32 cellular contexts compared by ENCODE assay signal in genomic region chr10:44567471-44567870, GRCh38.
A peak's percentile ranks its signal among the peaks of the same experiment; 100 is the strongest.
DNase-seq lines count a peak whose midpoint lies in the region; ATAC-seq and TF ChIP-seq lines count a peak whose summit lies in the region.
"Had no signal": no experiment of that assay in that cellular context is flagged by ENCODE, and none has a peak within 500 bp of the region (broad histone marks: within the 10 kb centered on the region; RNA-seq: fewer than 3 reads in every experiment).

No MANE protein-coding gene starts in this region.

- no peak overlapping the region for H3K4me3 Mint-ChIP-seq in MCF 10A (ENCODE audit: unreplicated experiment)
- H3K4me3 Mint-ChIP-seq in CD4-positive, alpha-beta memory T cell: no peak overlapping the region
- H3K4me3 Mint-ChIP-seq: activated naive CD4-positive, alpha-beta T cell treated with anti-CD3 and anti-CD28 coated beads, Interleukin-2, amount 50 U/mL, for 24 hours; CD4-positive, alpha-beta T cell; endodermal cell; natural killer cell treated with Interleukin-12 subunit alpha and Interleukin-12 subunit beta and Interleukin-15 and Interleukin-18, amount 100 ng/mL, for 72 hours had no signal

- H3K27ac ChIP-seq in breast epithelium: no peak overlapping the region
- H3K27ac ChIP-seq in CD4-positive, alpha-beta memory T cell (ENCODE audit: low read depth, low read length): no peak overlapping the region
- H3K27ac ChIP-seq: 22Rv1, ovary, Peyer's patch, upper lobe of right lung, WERI-Rb-1 had no signal

- H3K36me3 Mint-ChIP-seq in MCF 10A (ENCODE audit: insufficient read depth, unreplicated experiment): no peaks in the 10 kb centered on the region
- H3K36me3 Mint-ChIP-seq in CD4-positive, alpha-beta memory T cell: no peaks in the 10 kb centered on the region
- H3K36me3 Mint-ChIP-seq: activated naive CD4-positive, alpha-beta T cell treated with anti-CD3 and anti-CD28 coated beads, Interleukin-2, amount 50 U/mL, for 24 hours; natural killer cell treated with Interleukin-12 subunit alpha and Interleukin-12 subunit beta and Interleukin-15 and Interleukin-18, amount 100 ng/mL, for 72 hours had no signal

- H3K4me1 ChIP-seq in breast epithelium (no peaks in the 10 kb centered on the region), adipocyte (ENCODE audit: control insufficient read depth, insufficient read depth, low read length) (peaks cover 42% of the 10 kb centered on the region)
- H3K4me1 ChIP-seq in CD4-positive, alpha-beta memory T cell (ENCODE audit: insufficient read depth, low read length): no peaks in the 10 kb centered on the region
- H3K4me1 ChIP-seq: Peyer's patch, upper lobe of right lung had no signal

- DNase-seq in MCF 10A (ENCODE audit: unreplicated experiment): peak; percentile 17
- DNase-seq in breast epithelium (ENCODE audit: low spot score in 2 of 2): no peak
- DNase-seq in adipocyte (ENCODE audit: low read depth): peak; percentile 73
- peak; percentile 72 for DNase-seq in fibroblast of peridontal ligament (ENCODE audit: extremely low read depth)
- DNase-seq in CD4-positive, alpha-beta memory T cell: no peak
- no peak for DNase-seq in NCI-H524 treated with DMSO at 0.1 percent for 48 hours (lab: John Stamatoyannopoulos, UW)
- no peak for DNase-seq in central memory CD4-positive, alpha-beta T cell
- DNase-seq: activated CD4-positive, alpha-beta T cell treated with anti-CD3 and anti-CD28 coated beads for 4 hours; activated CD8-positive, alpha-beta memory T cell treated with anti-CD3 and anti-CD28 coated beads for 24 hours; AML-193; amygdala; CD4-positive, alpha-beta T cell; DND-41; endodermal cell; hypothalamus; mammary epithelial cell; mucosa of descending colon; NCI-H146; NCI-H774; ovary; Peyer's patch; retina; SHP77; small intestine; stimulated activated naive CD4-positive, alpha-beta T cell treated with Interleukin-2 at 50 U/mL for 16 hours; SW 1271; upper lobe of right lung; WERI-Rb-1 had no signal

- no peaks in the 10 kb centered on the region for H3K27me3 Mint-ChIP-seq in MCF 10A (ENCODE audit: insufficient read depth, unreplicated experiment)
- no peaks in the 10 kb centered on the region for H3K27me3 Mint-ChIP-seq in CD4-positive, alpha-beta memory T cell
- H3K27me3 Mint-ChIP-seq: activated naive CD4-positive, alpha-beta T cell treated with anti-CD3 and anti-CD28 coated beads, Interleukin-2, amount 50 U/mL, for 24 hours; CD4-positive, alpha-beta T cell; natural killer cell treated with Interleukin-12 subunit alpha and Interleukin-12 subunit beta and Interleukin-15 and Interleukin-18, amount 100 ng/mL, for 72 hours had no signal

- POLR2A ChIA-PET in MCF 10A (lab: Yijun Ruan, JAX): no interaction called here
- POLR2A ChIA-PET in CD4-positive, alpha-beta memory T cell (lab: Charles Lee; ENCODE audit: partially characterized antibody): no interaction called here

- CTCF ChIA-PET in MCF 10A (lab: Yijun Ruan, JAX): no interaction called here
- CTCF ChIA-PET in CD4-positive, alpha-beta memory T cell (lab: Charles Lee; ENCODE audit: partially characterized antibody): no interaction called here

- peaks cover 11% of the 10 kb centered on the region for H3K4me1 Mint-ChIP-seq in MCF 10A (ENCODE audit: insufficient read depth, unreplicated experiment)
- H3K4me1 Mint-ChIP-seq in CD4-positive, alpha-beta memory T cell: no peaks in the 10 kb centered on the region
- H3K4me1 Mint-ChIP-seq: activated naive CD4-positive, alpha-beta T cell treated with anti-CD3 and anti-CD28 coated beads, Interleukin-2, amount 50 U/mL, for 24 hours; endodermal cell had no signal

- TF ChIP-seq CTCF in MCF 10A (IDR thresholded peaks at IDR 0.05; ENCODE audit: unreplicated experiment) (no peak), breast epithelium (IDR thresholded peaks at IDR 0.05) (no peak)

- H3K36me3 ChIP-seq in breast epithelium: no peaks in the 10 kb centered on the region
- no peaks in the 10 kb centered on the region for H3K36me3 ChIP-seq in adipocyte (ENCODE audit: control insufficient read depth, insufficient read depth, low read length, severe bottlenecking)
- no peaks in the 10 kb centered on the region for H3K36me3 ChIP-seq in CD4-positive, alpha-beta memory T cell (ENCODE audit: insufficient read depth, low read length)
- H3K36me3 ChIP-seq: ovary, Peyer's patch, upper lobe of right lung, WERI-Rb-1 had no signal

- H3K27me3 ChIP-seq in breast epithelium (no peaks in the 10 kb centered on the region), adipocyte (replicated peaks; ENCODE audit: control insufficient read depth, insufficient read depth, low read length) (no peaks in the 10 kb centered on the region)
- no peaks in the 10 kb centered on the region for H3K27me3 ChIP-seq in CD4-positive, alpha-beta memory T cell (ENCODE audit: insufficient read depth, low read length)
- H3K27me3 ChIP-seq: ovary, Peyer's patch, upper lobe of right lung had no signal

- ATAC-seq in GM21529 (IDR thresholded peaks at IDR 0.05; ENCODE audit: unreplicated experiment): no peak
- ATAC-seq: mucosa of descending colon; natural killer cell treated with Interleukin-12 subunit alpha and Interleukin-12 subunit beta and Interleukin-15 and Interleukin-18, amount 100 ng/mL, for 72 hours; upper lobe of right lung had no signal

- BruUV-seq in MCF 10A (replicated peaks; lab: Mats Ljungman, UMichigan): no TSS peak

- H3K4me3 ChIP-seq in breast epithelium: no peak overlapping the region
- H3K4me3 ChIP-seq in adipocyte (ENCODE audit: low read length): no peak overlapping the region
- H3K4me3 ChIP-seq in CD4-positive, alpha-beta memory T cell (ENCODE audit: low read length in 2 of 2): no peak overlapping the region
- H3K4me3 ChIP-seq: mucosa of descending colon, ovary, Peyer's patch, upper lobe of right lung had no signal

- intact Hi-C loops in MCF 10A (cut with micrococcal nuclease): no loop called here
- intact Hi-C loops in breast epithelium (cut with DNase I; ENCODE audit: low total_unique reads): no loop called here
- intact Hi-C loops in CD4-positive, alpha-beta memory T cell (cut with micrococcal nuclease): no loop called here

- no peak for TF ChIP-seq POLR2A in breast epithelium (IDR thresholded peaks at IDR 0.05)

- H3K9me3 ChIP-seq in breast epithelium (no peaks in the 10 kb centered on the region), adipocyte (ENCODE audit: control insufficient read depth, low read length) (no peaks in the 10 kb centered on the region)
- no peaks in the 10 kb centered on the region for H3K9me3 ChIP-seq in CD4-positive, alpha-beta memory T cell (ENCODE audit: control insufficient read depth in 1 of 2, low read length in 2 of 2)
- H3K9me3 ChIP-seq: mucosa of descending colon, ovary, Peyer's patch, upper lobe of right lung had no signal

- no peaks in the 10 kb centered on the region for H3K9me3 Mint-ChIP-seq in MCF 10A (ENCODE audit: unreplicated experiment)
- peaks cover 0 to 4% (median 0%) of the 10 kb centered on the region in 8 donors for H3K9me3 Mint-ChIP-seq in CD4-positive, alpha-beta memory T cell
- H3K9me3 Mint-ChIP-seq: activated naive CD4-positive, alpha-beta T cell treated with anti-CD3 and anti-CD28 coated beads, Interleukin-2, amount 50 U/mL, for 24 hours; CD4-positive, alpha-beta T cell; endodermal cell had no signal

- no peak overlapping the region for H3K27ac Mint-ChIP-seq in MCF 10A (ENCODE audit: low read depth, unreplicated experiment)
- H3K27ac Mint-ChIP-seq in CD4-positive, alpha-beta memory T cell: no peak overlapping the region
- H3K27ac Mint-ChIP-seq: activated naive CD4-positive, alpha-beta T cell treated with anti-CD3 and anti-CD28 coated beads, Interleukin-2, amount 50 U/mL, for 24 hours; CD4-positive, alpha-beta T cell; endodermal cell; natural killer cell treated with Interleukin-12 subunit alpha and Interleukin-12 subunit beta and Interleukin-15 and Interleukin-18, amount 100 ng/mL, for 72 hours had no signal

- no peak overlapping the region for H3K9ac ChIP-seq in adipocyte (ENCODE audit: low read length)

Comparison
In these comparisons a context has a peak if more than half of its experiments do, and no peak if none do; other contexts are left out.
1. DNase-seq: peak in MCF 10A (single experiment), adipocyte (single experiment) and fibroblast of peridontal ligament (single experiment); none in breast epithelium (0 of 2), CD4-positive, alpha-beta memory T cell (0 of 5), NCI-H524 treated with DMSO at 0.1 percent for 48 hours (single experiment) and central memory CD4-positive, alpha-beta T cell (single experiment).